ENCODE assay signal across 16 cellular contexts in the genomic region with DNA sequence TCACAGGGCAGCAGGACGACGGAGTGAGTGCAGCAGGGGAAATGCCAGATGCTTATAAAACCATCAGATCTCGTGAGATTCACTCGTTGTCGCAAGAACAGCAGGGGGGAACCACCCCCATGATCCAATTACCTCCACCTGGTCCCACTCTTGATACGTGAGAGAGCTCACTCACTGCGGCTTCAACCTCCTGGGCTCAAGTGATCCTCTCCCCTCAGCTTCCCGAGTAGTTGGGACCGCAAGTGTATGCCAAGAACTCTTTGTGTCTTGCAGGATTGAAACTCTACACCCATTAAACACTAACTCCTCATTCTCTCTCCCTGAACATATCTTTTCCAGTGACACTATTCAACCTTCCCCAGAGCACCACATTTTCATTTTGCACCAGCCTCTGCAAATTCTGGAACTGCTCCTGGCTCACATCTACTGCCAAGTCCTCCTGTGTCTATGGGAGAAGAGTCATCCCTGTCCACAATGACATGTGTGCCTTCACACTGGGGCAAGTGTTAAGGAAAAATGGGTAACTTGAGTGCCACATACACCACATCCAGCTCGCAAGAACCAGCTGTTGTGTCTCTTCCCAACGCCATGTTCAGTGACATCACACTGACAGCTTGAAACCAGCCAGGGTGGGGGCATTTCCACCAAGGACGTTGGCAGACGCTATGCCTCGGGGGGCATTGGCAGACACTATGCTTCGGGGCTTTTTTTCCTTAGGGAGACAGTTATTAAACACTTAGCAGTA. TPM values are rescaled to one million over a fixed set of nuclear protein-coding genes. Genes with fewer than 3 reads are reported as not detected.
DNase-seq lines count a peak whose midpoint lies in the region; ATAC-seq and TF ChIP-seq lines count a peak whose summit lies in the region.
"Had no signal": no experiment of that assay in that cellular context is flagged by ENCODE, and none has a peak within 500 bp of the region (broad histone marks: within the 10 kb centered on the region; RNA-seq: fewer than 3 reads in every experiment).

No MANE protein-coding gene starts in this region.

- no peaks in the 10 kb centered on the region for H3K36me3 ChIP-seq in MM.1S (replicated peaks; ENCODE audit: insufficient read depth, low read length)
- no peaks in the 10 kb centered on the region for H3K36me3 ChIP-seq in PC-3 (ENCODE audit: low read depth, low read length)

- peaks cover 6% of the 10 kb centered on the region for H3K4me1 Mint-ChIP-seq in nephron
- no peaks in the 10 kb centered on the region for H3K4me1 Mint-ChIP-seq in activated T-helper 17 cell treated with anti-CD3 and anti-CD28 coated beads, Interleukin-2, amount 50 U/mL, for 72 hours

- H3K27me3 ChIP-seq in MM.1S (replicated peaks; ENCODE audit: insufficient read depth, low read length) (peaks cover 53% of the 10 kb centered on the region), PC-3 (ENCODE audit: low read length) (0 out of 2 replicates have a peak, but pooled peaks cover 7% of the 10 kb centered on the region)

- H3F3A ChIP-seq in MM.1S (ENCODE audit: insufficient read depth, low read length): no peaks in the 10 kb centered on the region
- H3F3A ChIP-seq in PC-3 (ENCODE audit: low read length, unreplicated experiment): no peaks in the 10 kb centered on the region

- H3K4me3 ChIP-seq in MM.1S (ENCODE audit: low read length): no peak overlapping the region
- H3K4me3 ChIP-seq in PC-3 (ENCODE audit: low read length): no peak overlapping the region

- peaks cover 26% of the 10 kb centered on the region for H3K9me3 Mint-ChIP-seq in nephron
- H3K9me3 Mint-ChIP-seq in activated T-helper 17 cell treated with anti-CD3 and anti-CD28 coated beads, Interleukin-2, amount 50 U/mL, for 72 hours: no peaks in the 10 kb centered on the region

- H3K4me3 Mint-ChIP-seq in nephron: peak overlapping the region in 2 of 3 experiments; percentile 6 to 9
- no peak overlapping the region for H3K4me3 Mint-ChIP-seq in activated T-helper 17 cell treated with anti-CD3 and anti-CD28 coated beads, Interleukin-2, amount 50 U/mL, for 72 hours
- H3K4me3 Mint-ChIP-seq: T-helper 1 cell treated with Interleukin-12 subunit alpha and Interleukin-12 subunit beta and Interleukin-4 antibody, amounts not matched to agents 30 μg/mL and 1 μg/mL, for 36 hours had no signal

- TF ChIP-seq CTCF in nephron (IDR thresholded peaks at IDR 0.05; ENCODE audit: unreplicated experiment in 3 of 3) (no peak), MM.1S (IDR thresholded peaks at IDR 0.05; ENCODE audit: low read length) (no peak), PC-3 (conservative IDR thresholded peaks at IDR 0.05; ENCODE audit: low read depth, low read length) (no peak)

- H3K9me2 ChIP-seq in MM.1S (replicated peaks; ENCODE audit: insufficient read depth, low read length) (no peaks in the 10 kb centered on the region), PC-3 (replicated peaks; ENCODE audit: low read length) (no peaks in the 10 kb centered on the region)

- no peak for ATAC-seq in activated T-helper 17 cell treated with anti-CD3 and anti-CD28 coated beads, Interleukin-2, amount 50 U/mL, for 72 hours (replicated peaks)
- no peak for ATAC-seq in left colon
- ATAC-seq in PC-3: no peak
- ATAC-seq: HCT116, SK-N-SH treated with all-trans-retinoic acid at 6 μM for 48 hours had no signal

- H3K9me3 ChIP-seq in MM.1S (replicated peaks; ENCODE audit: insufficient read depth, low read length) (no peaks in the 10 kb centered on the region; the same call in 1 of the 2 replicates), PC-3 (ENCODE audit: low read length) (0 out of 2 replicates have a peak, but pooled peaks cover 3% of the 10 kb centered on the region)

- CTCF ChIA-PET in PC-3 (lab: Charles Lee): no interaction called here

- POLR2A ChIA-PET in PC-3 (lab: Charles Lee; ENCODE audit: unreplicated experiment): no interaction called here

- peak; percentile 91 for DNase-seq in DMS79 (lab: John Stamatoyannopoulos, UW)
- DNase-seq in NCI-H187 (lab: John Stamatoyannopoulos, UW): peak; percentile 71 to 84
- peak; percentile 83 for DNase-seq in NCI-H82 (lab: John Stamatoyannopoulos, UW)
- DNase-seq in left colon: no peak
- DNase-seq in MM.1S: no peak
- DNase-seq in PC-3: no peak
- DNase-seq: GF-D8; NCI-H1092 treated with DMSO at 0.1 percent for 48 hours; NCI-H2029 treated with DMSO at 0.1 percent for 48 hours; NK-92 treated with Interleukin-12 subunit alpha and Interleukin-12 subunit beta, amount 100 ng/mL, for 24 hours; OCI-M1 had no signal

- H3K4me1 ChIP-seq in MM.1S (ENCODE audit: low read length): no peaks in the 10 kb centered on the region
- H3K4me1 ChIP-seq in PC-3 (ENCODE audit: insufficient read depth, low read length): no peaks in the 10 kb centered on the region

- H3K27ac ChIP-seq in MM.1S (ENCODE audit: low read length): no peak overlapping the region
- no peak overlapping the region for H3K27ac ChIP-seq in PC-3 (ENCODE audit: low read length)

- peaks cover 5% of the 10 kb centered on the region for H3K27me3 Mint-ChIP-seq in nephron (ENCODE audit: low read depth)
- peaks cover 6% of the 10 kb centered on the region for H3K27me3 Mint-ChIP-seq in activated T-helper 17 cell treated with anti-CD3 and anti-CD28 coated beads, Interleukin-2, amount 50 U/mL, for 72 hours

- H2AFZ ChIP-seq in MM.1S (ENCODE audit: low read length) (no peak overlapping the region), PC-3 (ENCODE audit: low read length) (no peak overlapping the region)

- H3K9ac ChIP-seq in MM.1S (ENCODE audit: low read length): no peak overlapping the region
- no peak overlapping the region for H3K9ac ChIP-seq in PC-3 (ENCODE audit: low read length)

- no TSS peak for BruUV-seq in PC-3 (replicated peaks; lab: Mats Ljungman, UMichigan)

- no peaks in the 10 kb centered on the region for H3K36me3 Mint-ChIP-seq in nephron (ENCODE audit: low read depth)
- peaks cover 5% of the 10 kb centered on the region for H3K36me3 Mint-ChIP-seq in activated T-helper 17 cell treated with anti-CD3 and anti-CD28 coated beads, Interleukin-2, amount 50 U/mL, for 72 hours (ENCODE audit: low read depth)

- intact Hi-C loops in left colon (cut with DNase I, micrococcal nuclease) (no loop called here), PC-3 (cut with micrococcal nuclease) (no loop called here)

- peak overlapping the region in 1 of 3 experiments; percentile 35 for H3K27ac Mint-ChIP-seq in nephron
- H3K27ac Mint-ChIP-seq in activated T-helper 17 cell treated with anti-CD3 and anti-CD28 coated beads, Interleukin-2, amount 50 U/mL, for 72 hours: no peak overlapping the region
- H3K27ac Mint-ChIP-seq: T-helper 1 cell treated with Interleukin-12 subunit alpha and Interleukin-12 subunit beta and Interleukin-4 antibody, amounts not matched to agents 30 μg/mL and 1 μg/mL, for 36 hours had no signal

- H3K79me2 ChIP-seq in MM.1S (ENCODE audit: low read length) (no peaks in the 10 kb centered on the region), PC-3 (ENCODE audit: low read length) (no peaks in the 10 kb centered on the region)

- H3K4me2 ChIP-seq in MM.1S (ENCODE audit: low read depth, low read length): no peak overlapping the region
- no peak overlapping the region for H3K4me2 ChIP-seq in PC-3 (ENCODE audit: low read length)

- H4K20me1 ChIP-seq in MM.1S (ENCODE audit: insufficient read depth, low read length): no peaks in the 10 kb centered on the region
- H4K20me1 ChIP-seq in PC-3 (ENCODE audit: low read length): no peaks in the 10 kb centered on the region

RNA-seq across cellular contexts. Expression of gene TAF4, which starts 14.7 kb away (rescaled TPM):
- total RNA-seq in activated T-helper 17 cell treated with anti-CD3 and anti-CD28 coated beads, Interleukin-2, amount 50 U/mL, for 72 hours: 10 to 100 TPM; 13.4 to 14.5 TPM
- 10 to 100 TPM; 22.1 to 28.2 TPM for total RNA-seq in left colon
- total RNA-seq in PC-3 (2014; rRNA removed): 9.6 and 15.1 TPM in 2 replicates

RNA-seq across cellular contexts. Expression of gene LSM14B, which starts 41.9 kb away (rescaled TPM):
- total RNA-seq in activated T-helper 17 cell treated with anti-CD3 and anti-CD28 coated beads, Interleukin-2, amount 50 U/mL, for 72 hours: 10 to 100 TPM; 25.1 to 29.8 TPM
- total RNA-seq in left colon: 10 to 100 TPM; 33.0 to 36.3 TPM
- 50.1 and 51.8 TPM in 2 replicates for total RNA-seq in PC-3 (2014; rRNA removed)

Comparison
In these comparisons a context has a peak if more than half of its experiments do, and no peak if none do; other contexts are left out.
1. DNase-seq: peak in DMS79 (single experiment), NCI-H187 (2 of 2) and NCI-H82 (single experiment); none in left colon (0 of 2), MM.1S (single experiment) and PC-3 (single experiment).